ENCODE assay signal across 8 cellular contexts in the genomic region with DNA sequence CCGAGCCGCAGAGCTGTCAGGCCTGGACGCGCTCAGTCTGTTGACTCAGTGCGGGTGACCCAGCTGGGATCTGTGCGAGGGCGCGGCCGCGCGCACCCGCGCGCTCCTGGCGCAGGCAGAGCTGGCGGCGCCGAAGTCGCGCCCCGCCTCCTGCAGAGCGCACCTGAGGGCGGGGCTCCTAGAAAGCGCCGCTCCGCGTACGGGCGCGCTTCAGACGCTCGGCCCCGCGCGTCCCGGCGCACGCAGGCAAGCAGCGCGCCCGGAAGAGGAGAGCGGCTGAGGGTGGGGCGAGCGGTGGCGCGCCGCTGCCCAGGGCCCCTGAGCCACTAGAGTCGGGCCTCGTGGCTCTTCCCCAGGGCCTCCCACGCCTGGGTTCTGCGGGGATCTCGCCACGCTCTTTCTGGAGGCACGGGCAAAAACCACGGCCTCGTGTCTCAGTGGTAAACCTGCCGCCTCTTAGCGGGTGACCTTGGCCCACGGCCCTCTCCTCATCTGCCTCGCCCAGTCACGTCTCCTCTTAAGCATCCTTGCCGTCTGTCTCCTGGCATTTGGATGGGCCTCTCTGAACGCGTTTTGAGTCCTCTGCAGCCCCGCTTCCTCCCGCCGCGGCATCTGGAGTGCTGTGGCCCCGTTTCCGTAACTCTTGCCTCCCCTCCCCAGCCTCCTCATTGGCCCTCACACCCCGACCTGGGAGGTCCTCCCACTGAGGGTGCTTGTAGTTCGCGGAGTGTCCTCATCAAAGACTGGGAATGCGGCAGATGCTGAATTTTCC. TPM values are rescaled to one million over a fixed set of nuclear protein-coding genes. Genes with fewer than 3 reads are reported as not detected.
DNase-seq lines count a peak whose midpoint lies in the region; ATAC-seq and TF ChIP-seq lines count a peak whose summit lies in the region.

A gene with protein sequence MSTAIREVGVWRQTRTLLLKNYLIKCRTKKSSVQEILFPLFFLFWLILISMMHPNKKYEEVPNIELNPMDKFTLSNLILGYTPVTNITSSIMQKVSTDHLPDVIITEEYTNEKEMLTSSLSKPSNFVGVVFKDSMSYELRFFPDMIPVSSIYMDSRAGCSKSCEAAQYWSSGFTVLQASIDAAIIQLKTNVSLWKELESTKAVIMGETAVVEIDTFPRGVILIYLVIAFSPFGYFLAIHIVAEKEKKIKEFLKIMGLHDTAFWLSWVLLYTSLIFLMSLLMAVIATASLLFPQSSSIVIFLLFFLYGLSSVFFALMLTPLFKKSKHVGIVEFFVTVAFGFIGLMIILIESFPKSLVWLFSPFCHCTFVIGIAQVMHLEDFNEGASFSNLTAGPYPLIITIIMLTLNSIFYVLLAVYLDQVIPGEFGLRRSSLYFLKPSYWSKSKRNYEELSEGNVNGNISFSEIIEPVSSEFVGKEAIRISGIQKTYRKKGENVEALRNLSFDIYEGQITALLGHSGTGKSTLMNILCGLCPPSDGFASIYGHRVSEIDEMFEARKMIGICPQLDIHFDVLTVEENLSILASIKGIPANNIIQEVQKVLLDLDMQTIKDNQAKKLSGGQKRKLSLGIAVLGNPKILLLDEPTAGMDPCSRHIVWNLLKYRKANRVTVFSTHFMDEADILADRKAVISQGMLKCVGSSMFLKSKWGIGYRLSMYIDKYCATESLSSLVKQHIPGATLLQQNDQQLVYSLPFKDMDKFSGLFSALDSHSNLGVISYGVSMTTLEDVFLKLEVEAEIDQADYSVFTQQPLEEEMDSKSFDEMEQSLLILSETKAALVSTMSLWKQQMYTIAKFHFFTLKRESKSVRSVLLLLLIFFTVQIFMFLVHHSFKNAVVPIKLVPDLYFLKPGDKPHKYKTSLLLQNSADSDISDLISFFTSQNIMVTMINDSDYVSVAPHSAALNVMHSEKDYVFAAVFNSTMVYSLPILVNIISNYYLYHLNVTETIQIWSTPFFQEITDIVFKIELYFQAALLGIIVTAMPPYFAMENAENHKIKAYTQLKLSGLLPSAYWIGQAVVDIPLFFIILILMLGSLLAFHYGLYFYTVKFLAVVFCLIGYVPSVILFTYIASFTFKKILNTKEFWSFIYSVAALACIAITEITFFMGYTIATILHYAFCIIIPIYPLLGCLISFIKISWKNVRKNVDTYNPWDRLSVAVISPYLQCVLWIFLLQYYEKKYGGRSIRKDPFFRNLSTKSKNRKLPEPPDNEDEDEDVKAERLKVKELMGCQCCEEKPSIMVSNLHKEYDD (N-terminal part only) (minus strand): TSS at position 74 of the 772 bp plus-strand sequence. CDS start 12,718 bp downstream, outside the sequence.

- H3K4me3 Mint-ChIP-seq in IgD-negative memory B cell = peak within 1 kb of the TSS; percentile 91 to 97 (median 94)

- peak within 1 kb of the TSS; percentile 90 to 98 (median 96) for H3K27ac ChIP-seq in esophagus squamous epithelium

- peaks cover 0 to 30% (median 9%) of the 10 kb centered on the region in 3 donors for H3K4me1 ChIP-seq in esophagus squamous epithelium

- peak in 1 of 6 experiments; percentile 6 for TF ChIP-seq CTCF in esophagus squamous epithelium (IDR thresholded peaks at IDR 0.05)

- peaks cover 6% of the 10 kb centered on the region for H3K27me3 Mint-ChIP-seq in IgD-negative memory B cell

- peak within 1 kb of the TSS; percentile 84 to 99 (median 97) for H3K27ac Mint-ChIP-seq in IgD-negative memory B cell

- no peaks in the 10 kb centered on the region for H3K27me3 ChIP-seq in esophagus squamous epithelium

- 1 to 3% methylated on average over 4 to 27 of the region's 74 CpGs for WGBS in esophagus squamous epithelium, 2 donors

- H3K36me3 ChIP-seq in esophagus squamous epithelium = peaks cover 0 to 9% (median 0%) of the 10 kb centered on the region in 3 donors

- H3K9me3 Mint-ChIP-seq in IgD-negative memory B cell = no peaks in the 10 kb centered on the region

- H3K9me3 ChIP-seq in esophagus squamous epithelium = no peaks in the 10 kb centered on the region

- intact Hi-C loops in esophagus squamous epithelium (cut with DNase I) = no loop called here

- H3K4me3 ChIP-seq in esophagus squamous epithelium = peak within 1 kb of the TSS; percentile 65 to 89 (median 87)

- H3K36me3 Mint-ChIP-seq in IgD-negative memory B cell = peaks cover 1% of the 10 kb centered on the region

- peak; percentile 91 for ATAC-seq in GM21576 (IDR thresholded peaks at IDR 0.05; ENCODE audit: unreplicated experiment)

- DNase-seq in DMS114 treated with DMSO at 0.1 percent for 48 hours (lab: John Stamatoyannopoulos, UW; ENCODE audit: unreplicated experiment) = peak; percentile 58
- peak; percentile 88 for DNase-seq in activated T-helper 1 cell treated with Interleukin-2 at 50 U/mL for 16 hours (ENCODE audit: low read depth)
- peak; percentile 62 for DNase-seq in esophagus squamous epithelium (lab: John Stamatoyannopoulos, UW)
- peak; percentile 61 for DNase-seq in myocyte (ENCODE audit: low read depth)
- peak; percentile 67 to 87 for DNase-seq in stimulated activated CD8-positive, alpha-beta memory T cell treated with anti-CD3 and anti-CD28 coated beads, Interleukin-7, amount 100 ng/mL, for 4 hours (ENCODE audit: low read depth in 2 of 2)

- TF ChIP-seq POLR2A in esophagus squamous epithelium (IDR thresholded peaks at IDR 0.05) = peak in 2 of 4 donors; percentile 87 to 96

- H3K4me1 Mint-ChIP-seq in IgD-negative memory B cell = peaks cover 11 to 18% (median 18%) of the 10 kb centered on the region in 3 donors

TF ChIP-seq in PFSK-1, 5 proteins besides CTCF, POLR2A, EP300 and RAD21:
- TF ChIP-seq POLR2AphosphoS5 (IDR thresholded peaks at IDR 0.05; ENCODE audit: low read depth, low read length) (no peak), FOXP2 (optimal IDR thresholded peaks at IDR 0.05; ENCODE audit: borderline replicate concordance, extremely low read depth, extremely low read length, insufficient read depth) (peak; percentile 65)

RNA-seq across cellular contexts. Expression of the gene that starts here (rescaled TPM):
- polyA plus RNA-seq in IgD-negative memory B cell = 4.5 TPM
- polyA plus RNA-seq in PFSK-1 (2012; ENCODE audit: insufficient read length, low read depth) = 0.18 TPM
- 10 to 100 TPM; 20.0 to 60.7 (median 28.1) TPM for total RNA-seq in esophagus squamous epithelium
- 1.1 and 1.2 TPM in 2 replicates for total RNA-seq in myocyte
- polyA plus RNA-seq in myocyte (2012) = 0.30 TPM

Comparison
In these comparisons a context has a peak if more than half of its experiments do, and no peak if none do; other contexts are left out.
1. Peak in every context shown above with its lines: DNase-seq, ATAC-seq, H3K4me3 ChIP-seq and H3K27ac ChIP-seq.